In genomic region chr15:91032919-91033803, GRCh38 we compare ENCODE assay signal across 7 cellular contexts. TPM values are rescaled to one million over a fixed set of nuclear protein-coding genes. Genes with fewer than 3 reads are reported as not detected.
DNase-seq lines count a peak whose midpoint lies in the region; ATAC-seq and TF ChIP-seq lines count a peak whose summit lies in the region.

No MANE protein-coding gene starts in this region.

- in situ Hi-C loops in GM13977 (cut with MboI; ENCODE audit: low pct_unique_long_range_greater_than_20kb, low sequenced_read_pairs, unreplicated experiment) = no loop called here

- TF ChIP-seq CTCF in GM13977 (IDR thresholded peaks at IDR 0.05; ENCODE audit: extremely low read depth, insufficient read depth, missing control alignments) (peak; percentile 86), liver (IDR thresholded peaks at IDR 0.05; ENCODE audit: low read depth, low read length, missing input control) (peak; percentile 71)

- H3K27ac Mint-ChIP-seq in stimulated activated memory B cell treated with anti-CD40 and anti-IgM and Interleukin-4, amounts not matched to agents 10 μg/mL and 1 μg/mL and 100 μg/mL, for 72 hours = peak overlapping the region; percentile 56

- H3K4me3 ChIP-seq in liver (ENCODE audit: low read depth in 1 of 3, low read length in 3 of 3) = no peak overlapping the region

- H3K9me3 ChIP-seq in liver (ENCODE audit: control insufficient read depth in 4 of 4, low read length in 3 of 4) = no peaks in the 10 kb centered on the region

- peaks cover 0 to 3% (median 0%) of the 10 kb centered on the region in 4 donors for H3K27me3 ChIP-seq in liver (ENCODE audit: control insufficient read depth in 4 of 4, insufficient read depth in 4 of 4, low read length in 3 of 4)

- H3K4me1 Mint-ChIP-seq in stimulated activated memory B cell treated with anti-CD40 and anti-IgM and Interleukin-4, amounts not matched to agents 10 μg/mL and 1 μg/mL and 100 μg/mL, for 72 hours = peaks cover 10% of the 10 kb centered on the region

- no peak overlapping the region for H3K27ac ChIP-seq in liver (ENCODE audit: low read depth in 1 of 2, low read length in 2 of 2)

- 38% methylated on average over 12 of the region's 12 CpGs for WGBS in liver

- H3K36me3 Mint-ChIP-seq in stimulated activated memory B cell treated with anti-CD40 and anti-IgM and Interleukin-4, amounts not matched to agents 10 μg/mL and 1 μg/mL and 100 μg/mL, for 72 hours = no peaks in the 10 kb centered on the region

- TF ChIP-seq RAD21 in liver (IDR thresholded peaks at IDR 0.05) = peak; percentile 74 to 84

- peaks cover 0 to 3% (median 0%) of the 10 kb centered on the region in 4 donors for H3K4me1 ChIP-seq in liver (ENCODE audit: control insufficient read depth in 4 of 4, insufficient read depth in 4 of 4, low read length in 3 of 4)

- ATAC-seq in stimulated activated memory B cell treated with anti-CD40 and anti-IgM and Interleukin-4, amounts not matched to agents 10 μg/mL and 1 μg/mL and 100 μg/mL, for 72 hours = peak; percentile 64

- no peaks in the 10 kb centered on the region for H3K36me3 ChIP-seq in liver (ENCODE audit: control insufficient read depth in 4 of 4, insufficient read depth in 3 of 4, low read depth in 1 of 4, low read length in 3 of 4)

- DNase-seq in GM13977 (ENCODE audit: low spot score) = no peak
- peak; percentile 41 for DNase-seq in NCI-H1092 (lab: John Stamatoyannopoulos, UW)
- DNase-seq in UCSD-AML1 (lab: John Stamatoyannopoulos, UW; ENCODE audit: unreplicated experiment) = peak; percentile 53
- DNase-seq in central memory CD4-positive, alpha-beta T cell = peak; percentile 39
- no peak for DNase-seq in NCI-H446 (lab: John Stamatoyannopoulos, UW)

- H3K4me3 Mint-ChIP-seq in stimulated activated memory B cell treated with anti-CD40 and anti-IgM and Interleukin-4, amounts not matched to agents 10 μg/mL and 1 μg/mL and 100 μg/mL, for 72 hours = peak overlapping the region; percentile 25

- H3K27me3 Mint-ChIP-seq in stimulated activated memory B cell treated with anti-CD40 and anti-IgM and Interleukin-4, amounts not matched to agents 10 μg/mL and 1 μg/mL and 100 μg/mL, for 72 hours = no peaks in the 10 kb centered on the region

- H3K9ac ChIP-seq in liver (ENCODE audit: low read depth in 1 of 2, low read length in 2 of 2) = no peak overlapping the region

- no peaks in the 10 kb centered on the region for H3K9me3 Mint-ChIP-seq in stimulated activated memory B cell treated with anti-CD40 and anti-IgM and Interleukin-4, amounts not matched to agents 10 μg/mL and 1 μg/mL and 100 μg/mL, for 72 hours

TF ChIP-seq in liver, 16 proteins besides CTCF, POLR2A, EP300 and RAD21:
- no peak for TF ChIP-seq FOXA2 (IDR thresholded peaks at IDR 0.05)
- TF ChIP-seq NR2F2 (IDR thresholded peaks at IDR 0.05) = no peak
- no peak for TF ChIP-seq YY1 (IDR thresholded peaks at IDR 0.05)
- TF ChIP-seq HNF4A (conservative IDR thresholded peaks at IDR 0.05) = peak in 1 of 2 donors; percentile 25
- TF ChIP-seq MAX (IDR thresholded peaks at IDR 0.05) = peak; percentile 27
- no peak for TF ChIP-seq ZBTB33 (IDR thresholded peaks at IDR 0.05)
- no peak for TF ChIP-seq ATF3 (IDR thresholded peaks at IDR 0.05)
- TF ChIP-seq FOXA1 (IDR thresholded peaks at IDR 0.05) = no peak
- no peak for TF ChIP-seq HNF4G (IDR thresholded peaks at IDR 0.05)
- TF ChIP-seq EGR1 (IDR thresholded peaks at IDR 0.05; ENCODE audit: low read depth in 2 of 2) = no peak
- peak; percentile 17 for TF ChIP-seq SP1 (IDR thresholded peaks at IDR 0.05)
- TF ChIP-seq JUND (IDR thresholded peaks at IDR 0.05) = no peak
- TF ChIP-seq REST (IDR thresholded peaks at IDR 0.05) = no peak
- no peak for TF ChIP-seq GABPA (IDR thresholded peaks at IDR 0.05 in 1 of 2, conservative IDR thresholded peaks at IDR 0.05 in 1 of 2)
- no peak for TF ChIP-seq RXRA (IDR thresholded peaks at IDR 0.05)
- no peak for TF ChIP-seq TAF1 (conservative IDR thresholded peaks at IDR 0.05)

RNA-seq across cellular contexts. Expression of gene VPS33B, which starts 10.8 kb away (rescaled TPM):
- total RNA-seq in liver = 1 to 10 TPM; 1.3 to 8.9 TPM
- polyA plus RNA-seq in liver = 1 to 10 TPM; 4.2 to 4.9 TPM

RNA-seq across cellular contexts. Expression of gene PRC1, which starts 38.8 kb away (rescaled TPM):
- total RNA-seq in liver = 100 to 1,000 TPM in 1 of 2 donors, 1 to 10 TPM in 1; 2.2 to 128 TPM
- polyA plus RNA-seq in liver = 1 to 10 TPM; 2.1 to 9.1 TPM

Comparison
In these comparisons a context has a peak if more than half of its experiments do, and no peak if none do; other contexts are left out.
1. DNase-seq: peak in NCI-H1092 (single experiment), UCSD-AML1 (single experiment) and central memory CD4-positive, alpha-beta T cell (single experiment); none in GM13977 (single experiment) and NCI-H446 (0 of 2).